ENCODE assay signal across 10 cellular contexts in the genomic region with DNA sequence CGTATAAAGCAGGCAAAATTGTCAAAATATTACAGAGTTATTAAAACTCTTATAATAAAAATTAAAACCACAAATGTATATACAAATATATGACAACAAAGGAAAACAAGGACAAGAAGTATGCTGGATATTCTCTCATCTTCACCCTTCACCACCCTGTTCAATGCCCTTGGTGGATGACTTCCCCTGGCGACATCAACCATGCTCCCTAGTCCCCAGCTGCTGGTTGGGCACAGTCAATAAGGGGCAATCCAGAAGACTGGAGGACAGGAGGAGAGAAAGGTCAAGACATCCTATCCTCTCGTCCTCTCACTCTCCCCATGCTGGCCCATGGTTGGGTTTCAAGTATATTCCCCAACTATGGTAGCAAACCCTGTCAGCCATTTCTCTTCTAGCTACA.
"Had no signal": no experiment of that assay in that cellular context is flagged by ENCODE, and none has a peak within 500 bp of the region (broad histone marks: within the 10 kb centered on the region; RNA-seq: fewer than 3 reads in every experiment).

No MANE protein-coding gene starts in this region.

- ATAC-seq: HCT116 had no signal

- FAIRE-seq: H1, H54 had no signal

- DNase-seq: GM23248, GOT3, H7, H9, HCEC 1CT, HFFc6 had no signal

- H2AFZ ChIP-seq: GM23248 had no signal

- H3K9ac ChIP-seq: GM23248 had no signal

- H3K4me3 ChIP-seq: GM23248, HAP-1 had no signal

- H3K9me3 ChIP-seq: HAP-1 had no signal

- H3K27ac ChIP-seq: GM23248 had no signal

- H3K4me1 ChIP-seq: HAP-1 had no signal

- H3K9me3 Mint-ChIP-seq: H9, HFFc6 had no signal

- H3K4me3 Mint-ChIP-seq: H9, HFFc6 had no signal

- H3K36me3 ChIP-seq: HAP-1 had no signal

- H3K27ac Mint-ChIP-seq: HFFc6 had no signal
